In genomic region chr4:16627999-16628398, GRCh38 we compare ENCODE assay signal across 14 cellular contexts.
A peak's percentile ranks its signal among the peaks of the same experiment; 100 is the strongest.
DNase-seq lines count a peak whose midpoint lies in the region; ATAC-seq and TF ChIP-seq lines count a peak whose summit lies in the region.
"Had no signal": no experiment of that assay in that cellular context is flagged by ENCODE, and none has a peak within 500 bp of the region (broad histone marks: within the 10 kb centered on the region; RNA-seq: fewer than 3 reads in every experiment).

No MANE protein-coding gene starts in this region.

- CTCF ChIA-PET in activated CD4-positive, alpha-beta T cell treated with anti-CD3 and anti-CD28 coated beads for 36 hours (lab: Charles Lee): no interaction called here

- no peaks in the 10 kb centered on the region for H3K9me3 ChIP-seq in adipocyte (ENCODE audit: control insufficient read depth, low read length)

- no peak for TF ChIP-seq CTCF in fibroblast of mammary gland (conservative IDR thresholded peaks at IDR 0.05; ENCODE audit: control insufficient read depth, insufficient read depth, low read depth, low read length)

- DNase-seq in GM04504 (ENCODE audit: low read depth) (peak; percentile 81), adipocyte (ENCODE audit: low read depth) (peak; percentile 89), fibroblast of mammary gland (ENCODE audit: low read depth) (peak; percentile 96), skeletal muscle cell (ENCODE audit: low read depth) (peak; percentile 83), putamen (ENCODE audit: low spot score) (no peak), NCI-H1092 (lab: John Stamatoyannopoulos, UW) (no peak), DMS153 (lab: John Stamatoyannopoulos, UW) (no peak)
- no peak for DNase-seq in activated CD4-positive, alpha-beta T cell treated with anti-CD3 and anti-CD28 coated beads for 36 hours
- DNase-seq: CD8-positive, alpha-beta memory T cell; effector CD8-positive, alpha-beta T cell; NCI-H345; stimulated activated naive CD8-positive, alpha-beta T cell treated with anti-CD3 and anti-CD28 coated beads, Interleukin-15, amount 100 ng/mL, for 72 hours had no signal

- peaks cover 28% of the 10 kb centered on the region for H3K4me1 ChIP-seq in adipocyte (ENCODE audit: control insufficient read depth, insufficient read depth, low read length)

- no peaks in the 10 kb centered on the region for H3K36me3 ChIP-seq in adipocyte (ENCODE audit: control insufficient read depth, insufficient read depth, low read length, severe bottlenecking)

- intact Hi-C loops in activated CD4-positive, alpha-beta T cell treated with anti-CD3 and anti-CD28 coated beads for 36 hours (cut with DNase I, micrococcal nuclease): no loop called here

- H3K36me3 Mint-ChIP-seq in activated CD4-positive, alpha-beta T cell treated with anti-CD3 and anti-CD28 coated beads for 36 hours (ENCODE audit: low read depth): no peaks in the 10 kb centered on the region
- H3K36me3 Mint-ChIP-seq: activated naive CD8-positive, alpha-beta T cell; CD8-positive, alpha-beta memory T cell had no signal

- ATAC-seq in activated CD4-positive, alpha-beta T cell treated with anti-CD3 and anti-CD28 coated beads for 36 hours: no peak
- ATAC-seq: stimulated activated naive CD8-positive, alpha-beta T cell treated with anti-CD3 and anti-CD28 coated beads, Interleukin-15, amount 100 ng/mL, for 72 hours had no signal

- H3K27ac Mint-ChIP-seq in activated CD4-positive, alpha-beta T cell treated with anti-CD3 and anti-CD28 coated beads for 36 hours: no peak overlapping the region
- H3K27ac Mint-ChIP-seq: activated naive CD8-positive, alpha-beta T cell; CD8-positive, alpha-beta memory T cell; progenitor cell of endocrine pancreas; stimulated activated naive CD8-positive, alpha-beta T cell treated with anti-CD3 and anti-CD28 coated beads, Interleukin-15, amount 100 ng/mL, for 72 hours had no signal

- no peaks in the 10 kb centered on the region for H3K9me3 Mint-ChIP-seq in activated CD4-positive, alpha-beta T cell treated with anti-CD3 and anti-CD28 coated beads for 36 hours (ENCODE audit: low read depth)
- H3K9me3 Mint-ChIP-seq: stimulated activated naive CD8-positive, alpha-beta T cell treated with anti-CD3 and anti-CD28 coated beads, Interleukin-15, amount 100 ng/mL, for 72 hours had no signal

- no peaks in the 10 kb centered on the region for H3K27me3 ChIP-seq in adipocyte (replicated peaks; ENCODE audit: control insufficient read depth, insufficient read depth, low read length)

- H3K4me3 ChIP-seq in adipocyte (ENCODE audit: low read length) (peak overlapping the region; percentile 51), fibroblast of mammary gland (ENCODE audit: control insufficient read depth, low read depth, low read length) (no peak overlapping the region), skeletal muscle cell (ENCODE audit: low read depth, low read length) (no peak overlapping the region)

- no peaks in the 10 kb centered on the region for H3K4me1 Mint-ChIP-seq in activated CD4-positive, alpha-beta T cell treated with anti-CD3 and anti-CD28 coated beads for 36 hours
- H3K4me1 Mint-ChIP-seq: CD8-positive, alpha-beta memory T cell; stimulated activated naive CD8-positive, alpha-beta T cell treated with anti-CD3 and anti-CD28 coated beads, Interleukin-15, amount 100 ng/mL, for 72 hours had no signal

- POLR2A ChIA-PET in activated CD4-positive, alpha-beta T cell treated with anti-CD3 and anti-CD28 coated beads for 36 hours (lab: Charles Lee): no interaction called here

- H3K9ac ChIP-seq in adipocyte (ENCODE audit: low read length): peak overlapping the region; percentile 48

- H3K4me3 Mint-ChIP-seq in activated CD4-positive, alpha-beta T cell treated with anti-CD3 and anti-CD28 coated beads for 36 hours: no peak overlapping the region
- H3K4me3 Mint-ChIP-seq: activated naive CD8-positive, alpha-beta T cell; CD8-positive, alpha-beta memory T cell; stimulated activated naive CD8-positive, alpha-beta T cell treated with anti-CD3 and anti-CD28 coated beads, Interleukin-15, amount 100 ng/mL, for 72 hours had no signal

- peaks cover 2% of the 10 kb centered on the region for H3K27me3 Mint-ChIP-seq in activated CD4-positive, alpha-beta T cell treated with anti-CD3 and anti-CD28 coated beads for 36 hours
- H3K27me3 Mint-ChIP-seq: activated naive CD8-positive, alpha-beta T cell; CD8-positive, alpha-beta memory T cell; stimulated activated naive CD8-positive, alpha-beta T cell treated with anti-CD3 and anti-CD28 coated beads, Interleukin-15, amount 100 ng/mL, for 72 hours had no signal

Comparison
In these comparisons a context has a peak if more than half of its experiments do, and no peak if none do; other contexts are left out.
1. DNase-seq: peak in GM04504 (single experiment), adipocyte (single experiment), fibroblast of mammary gland (single experiment) and skeletal muscle cell (single experiment); none in putamen (single experiment), NCI-H1092 (single experiment), activated CD4-positive, alpha-beta T cell treated with anti-CD3 and anti-CD28 coated beads for 36 hours (single experiment) and DMS153 (single experiment).